8 cellular contexts compared by ENCODE assay signal in the genomic region with DNA sequence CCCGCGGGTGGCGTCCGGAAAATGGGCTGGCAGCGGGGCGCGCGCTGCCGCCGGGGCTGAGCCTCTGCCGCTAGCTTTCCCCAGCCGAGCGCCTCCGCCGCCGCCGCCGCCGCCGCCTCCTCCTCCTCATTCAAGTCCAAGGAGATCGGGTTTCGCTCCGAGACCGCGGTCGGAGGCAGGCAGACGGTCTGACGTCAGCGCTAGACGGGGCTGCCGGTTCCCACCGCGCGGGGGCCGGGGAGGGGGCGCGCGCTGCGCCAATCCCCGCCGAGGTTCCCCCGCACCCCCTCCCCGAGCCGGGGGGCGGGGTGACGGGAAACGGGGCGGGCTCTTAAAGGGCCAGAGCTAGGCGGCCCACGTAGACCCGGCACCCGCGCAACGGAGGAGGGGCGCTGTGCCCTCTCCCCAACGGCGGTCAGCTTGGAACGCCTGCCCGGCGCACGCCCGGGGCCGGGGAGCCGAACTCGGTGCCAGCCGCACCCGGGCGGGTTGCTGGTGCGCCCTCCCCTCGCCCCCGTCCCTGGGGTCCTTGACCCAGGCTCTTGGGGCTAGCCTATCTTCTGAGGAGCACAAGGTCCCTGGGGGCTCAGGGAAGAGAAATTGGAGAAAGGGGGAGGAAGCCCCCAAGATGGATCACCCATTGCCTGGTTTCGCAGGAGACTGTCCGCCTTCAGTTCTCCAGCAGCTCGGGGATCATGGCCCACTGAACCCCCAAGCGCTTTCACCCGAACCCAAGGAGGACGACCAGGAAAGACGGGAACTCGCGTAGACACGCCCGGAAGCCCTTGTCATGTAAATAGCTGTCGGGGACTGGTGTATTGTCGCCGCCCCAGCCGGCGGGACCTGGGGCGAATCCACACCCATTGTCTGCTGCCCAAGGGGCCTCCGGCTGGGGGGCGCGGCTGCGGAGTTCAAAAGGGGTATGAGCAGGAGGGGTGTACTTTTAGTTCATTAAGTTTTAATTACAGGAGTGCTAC. TPM values are rescaled to one million over a fixed set of nuclear protein-coding genes. Genes with fewer than 3 reads are reported as not detected.
DNase-seq lines count a peak whose midpoint lies in the region; ATAC-seq and TF ChIP-seq lines count a peak whose summit lies in the region.

TSS of gene PMEPA1 (minus strand) at position 193 of the 977 bp plus-strand sequence. CDS start 433 bp downstream, outside the sequence.

- no peaks in the 10 kb centered on the region for H3K9me3 Mint-ChIP-seq in T-helper 2 cell treated with Interferon-gamma antibody and Interleukin-4, amounts not matched to agents 5 μg/mL and 100 μg/mL, for 36 hours

- H3K4me3 ChIP-seq in astrocyte of the cerebellum (ENCODE audit: low read depth, low read length): peak within 1 kb of the TSS; percentile 91
- peak within 1 kb of the TSS; percentile 75 for H3K4me3 ChIP-seq in urinary bladder (ENCODE audit: low read depth, low read length)

- TF ChIP-seq CTCF in astrocyte of the cerebellum (IDR thresholded peaks at IDR 0.05; ENCODE audit: low read depth, low read length, missing control alignments): no peak

- peak; percentile 71 for ATAC-seq in HG02588 (IDR thresholded peaks at IDR 0.05; ENCODE audit: unreplicated experiment)

- H3K36me3 Mint-ChIP-seq in T-helper 2 cell treated with Interferon-gamma antibody and Interleukin-4, amounts not matched to agents 5 μg/mL and 100 μg/mL, for 36 hours (ENCODE audit: low read depth): no peaks in the 10 kb centered on the region

- no peaks in the 10 kb centered on the region for H3K4me1 ChIP-seq in urinary bladder (ENCODE audit: insufficient read depth)

- H3K27ac ChIP-seq in urinary bladder (ENCODE audit: low read depth): peak within 1 kb of the TSS; percentile 75

- peak within 1 kb of the TSS; percentile 20 for H3K27ac Mint-ChIP-seq in T-helper 2 cell treated with Interferon-gamma antibody and Interleukin-4, amounts not matched to agents 5 μg/mL and 100 μg/mL, for 36 hours

- peaks cover 47% of the 10 kb centered on the region for H3K27me3 Mint-ChIP-seq in T-helper 2 cell treated with Interferon-gamma antibody and Interleukin-4, amounts not matched to agents 5 μg/mL and 100 μg/mL, for 36 hours (ENCODE audit: low read depth)

- in situ Hi-C loops in astrocyte of the cerebellum (cut with HindIII; ENCODE audit: low sequenced_read_pairs): no loop called here

- peak within 1 kb of the TSS; percentile 78 for H3K4me3 Mint-ChIP-seq in T-helper 2 cell treated with Interferon-gamma antibody and Interleukin-4, amounts not matched to agents 5 μg/mL and 100 μg/mL, for 36 hours

- H3K36me3 ChIP-seq in urinary bladder (ENCODE audit: insufficient read depth): no peaks in the 10 kb centered on the region

- H3K4me1 Mint-ChIP-seq in T-helper 2 cell treated with Interferon-gamma antibody and Interleukin-4, amounts not matched to agents 5 μg/mL and 100 μg/mL, for 36 hours (ENCODE audit: low read depth): peaks cover 5% of the 10 kb centered on the region

- WGBS in urinary bladder: under 1% methylated on average over 92 of the region's 92 CpGs

- DNase-seq in GM03348 (ENCODE audit: low spot score): peak; percentile 98
- DNase-seq in NCI-H1105 treated with DMSO at 0.1 percent for 48 hours (lab: John Stamatoyannopoulos, UW): peak; percentile 91
- DNase-seq in T-helper 2 cell treated with Interferon-gamma antibody and Interleukin-4, amounts not matched to agents 5 μg/mL and 100 μg/mL, for 36 hours (ENCODE audit: low spot score): peak; percentile 94
- DNase-seq in astrocyte of the cerebellum (ENCODE audit: low read depth): peak; percentile 93
- peak; percentile 80 for DNase-seq in hepatic stellate cell (ENCODE audit: low spot score)
- DNase-seq in pulmonary artery endothelial cell (ENCODE audit: low read depth, low spot score): peak; percentile 80

RNA-seq across cellular contexts. Expression of gene PMEPA1, which starts in this region (rescaled TPM):
- total RNA-seq in pulmonary artery endothelial cell: 3.7 and 4.7 TPM in 2 replicates
- 20.6 TPM for total RNA-seq in urinary bladder
- polyA plus RNA-seq in urinary bladder: 20.4 TPM

Comparison
In these comparisons a context has a peak if more than half of its experiments do, and no peak if none do; other contexts are left out.
1. Peak in every context shown above with its lines: DNase-seq, ATAC-seq, H3K4me3 ChIP-seq and H3K27ac ChIP-seq.